Comparison of ENCODE assay signal across 17 cellular contexts in genomic region chr10:62306663-62307062, GRCh38. TPM values are rescaled to one million over a fixed set of nuclear protein-coding genes. Genes with fewer than 3 reads are reported as not detected.
A peak's percentile ranks its signal among the peaks of the same experiment; 100 is the strongest.
DNase-seq lines count a peak whose midpoint lies in the region; ATAC-seq and TF ChIP-seq lines count a peak whose summit lies in the region.
"Had no signal": no experiment of that assay in that cellular context is flagged by ENCODE, and none has a peak within 500 bp of the region (broad histone marks: within the 10 kb centered on the region; RNA-seq: fewer than 3 reads in every experiment).

No MANE protein-coding gene starts in this region.

- TF ChIP-seq CTCF in uterus (IDR thresholded peaks at IDR 0.05): no peak

- peaks cover 31% of the 10 kb centered on the region for H3K4me1 Mint-ChIP-seq in activated CD4-positive, alpha-beta T cell treated with anti-CD3 and anti-CD28 coated beads for 36 hours
- peaks cover 5% of the 10 kb centered on the region for H3K4me1 Mint-ChIP-seq in activated CD4-positive, alpha-beta T cell treated with anti-CD3 and anti-CD28 coated beads, Interleukin-2, amount 10 ng/mL, durations not matched to agents 7 days and 5 days

- POLR2A ChIA-PET in activated CD4-positive, alpha-beta T cell treated with anti-CD3 and anti-CD28 coated beads for 36 hours (lab: Charles Lee): no interaction called here
- POLR2A ChIA-PET in activated CD4-positive, alpha-beta T cell treated with anti-CD3 and anti-CD28 coated beads, Interleukin-2, amount 10 ng/mL, durations not matched to agents 7 days and 5 days (lab: Charles Lee): no interaction called here

- no peak overlapping the region for H3K4me3 Mint-ChIP-seq in activated CD4-positive, alpha-beta T cell treated with anti-CD3 and anti-CD28 coated beads for 36 hours
- H3K4me3 Mint-ChIP-seq in activated CD4-positive, alpha-beta T cell treated with anti-CD3 and anti-CD28 coated beads, Interleukin-2, amount 10 ng/mL, durations not matched to agents 7 days and 5 days: no peak overlapping the region
- H3K4me3 Mint-ChIP-seq: nephron progenitor cell had no signal

- no peaks in the 10 kb centered on the region for H3K9me3 ChIP-seq in SJCRH30 (replicated peaks)
- H3K9me3 ChIP-seq in uterus: no peaks in the 10 kb centered on the region
- H3K9me3 ChIP-seq: Caco-2, gastroesophageal sphincter, right lobe of liver, testis had no signal

- no peak for TF ChIP-seq POLR2A in uterus (IDR thresholded peaks at IDR 0.05)

- H3K27ac ChIP-seq in SJCRH30 (no peak overlapping the region), uterus (no peak overlapping the region)
- H3K27ac ChIP-seq: 22Rv1, gastroesophageal sphincter, right lobe of liver, testis had no signal

- peak; percentile 25 for DNase-seq in activated CD4-positive, alpha-beta T cell treated with anti-CD3 and anti-CD28 coated beads for 36 hours
- DNase-seq in activated CD4-positive, alpha-beta T cell treated with anti-CD3 and anti-CD28 coated beads, Interleukin-2, amount 10 ng/mL, durations not matched to agents 7 days and 5 days: no peak
- DNase-seq in activated effector memory CD4-positive, alpha-beta T cell treated with Interleukin-2 at 50 U/mL for 16 hours: peak; percentile 5
- DNase-seq in inferior parietal cortex (ENCODE audit: extremely low spot score): peak; percentile 25
- peak; percentile 26 for DNase-seq in stimulated activated CD8-positive, alpha-beta memory T cell treated with anti-CD3 and anti-CD28 coated beads, Interleukin-4, amount 100 ng/mL, for 48 hours
- DNase-seq in SJCRH30: no peak
- no peak for DNase-seq in uterus
- DNase-seq: Caco-2; effector memory CD4-positive, alpha-beta T cell; left cardiac atrium; NCI-H1048; nephron progenitor cell; right lobe of liver; testis had no signal

- H3K4me3 ChIP-seq in SJCRH30: no peak overlapping the region
- no peak overlapping the region for H3K4me3 ChIP-seq in uterus
- H3K4me3 ChIP-seq: gastroesophageal sphincter, right lobe of liver, testis had no signal

- CTCF ChIA-PET in activated CD4-positive, alpha-beta T cell treated with anti-CD3 and anti-CD28 coated beads for 36 hours (lab: Charles Lee): interaction anchor here (1.0 kb wide), 1 partner anchor 33 kb away, joined by 3 read pairs; no protein-coding TSS in a partner anchor
- CTCF ChIA-PET in activated CD4-positive, alpha-beta T cell treated with anti-CD3 and anti-CD28 coated beads, Interleukin-2, amount 10 ng/mL, durations not matched to agents 7 days and 5 days (lab: Charles Lee): interaction anchor here (1.0 kb wide), 1 partner anchor 16 kb away, joined by 5 read pairs; no protein-coding TSS in a partner anchor

- H3K4me1 ChIP-seq in SJCRH30: peaks cover 6% of the 10 kb centered on the region; the same call in 1 of the 2 replicates
- H3K4me1 ChIP-seq in uterus: no peaks in the 10 kb centered on the region
- H3K4me1 ChIP-seq: Caco-2, gastroesophageal sphincter, right lobe of liver, testis had no signal

- H3K36me3 ChIP-seq in SJCRH30 (no peaks in the 10 kb centered on the region), uterus (no peaks in the 10 kb centered on the region)
- H3K36me3 ChIP-seq: gastroesophageal sphincter, right lobe of liver had no signal

- intact Hi-C loops in activated CD4-positive, alpha-beta T cell treated with anti-CD3 and anti-CD28 coated beads for 36 hours (cut with DNase I, micrococcal nuclease): no loop called here
- intact Hi-C loops in uterus (cut with DNase I; ENCODE audit: low total_unique reads): no loop called here

- no peak overlapping the region for H3K27ac Mint-ChIP-seq in activated CD4-positive, alpha-beta T cell treated with anti-CD3 and anti-CD28 coated beads for 36 hours
- H3K27ac Mint-ChIP-seq in activated CD4-positive, alpha-beta T cell treated with anti-CD3 and anti-CD28 coated beads, Interleukin-2, amount 10 ng/mL, durations not matched to agents 7 days and 5 days: no peak overlapping the region
- H3K27ac Mint-ChIP-seq: nephron progenitor cell had no signal

- H3K9me3 Mint-ChIP-seq in activated CD4-positive, alpha-beta T cell treated with anti-CD3 and anti-CD28 coated beads for 36 hours (ENCODE audit: low read depth): no peaks in the 10 kb centered on the region
- no peaks in the 10 kb centered on the region for H3K9me3 Mint-ChIP-seq in activated CD4-positive, alpha-beta T cell treated with anti-CD3 and anti-CD28 coated beads, Interleukin-2, amount 10 ng/mL, durations not matched to agents 7 days and 5 days
- H3K9me3 Mint-ChIP-seq: nephron progenitor cell had no signal

- no peaks in the 10 kb centered on the region for H3K27me3 ChIP-seq in SJCRH30
- H3K27me3 ChIP-seq in uterus: no peaks in the 10 kb centered on the region
- H3K27me3 ChIP-seq: gastroesophageal sphincter, right lobe of liver, testis had no signal

- H3K36me3 Mint-ChIP-seq in activated CD4-positive, alpha-beta T cell treated with anti-CD3 and anti-CD28 coated beads for 36 hours (ENCODE audit: low read depth): no peaks in the 10 kb centered on the region
- no peaks in the 10 kb centered on the region for H3K36me3 Mint-ChIP-seq in activated CD4-positive, alpha-beta T cell treated with anti-CD3 and anti-CD28 coated beads, Interleukin-2, amount 10 ng/mL, durations not matched to agents 7 days and 5 days (ENCODE audit: low read depth)

- H3K27me3 Mint-ChIP-seq in activated CD4-positive, alpha-beta T cell treated with anti-CD3 and anti-CD28 coated beads for 36 hours: no peaks in the 10 kb centered on the region
- peaks cover 4% of the 10 kb centered on the region for H3K27me3 Mint-ChIP-seq in activated CD4-positive, alpha-beta T cell treated with anti-CD3 and anti-CD28 coated beads, Interleukin-2, amount 10 ng/mL, durations not matched to agents 7 days and 5 days

- ATAC-seq in activated CD4-positive, alpha-beta T cell treated with anti-CD3 and anti-CD28 coated beads for 36 hours: no peak
- ATAC-seq in GM21737 (IDR thresholded peaks at IDR 0.05; ENCODE audit: unreplicated experiment): no peak
- ATAC-seq: gastroesophageal sphincter, left cardiac atrium had no signal

RNA-seq across cellular contexts. Expression of gene RTKN2, which starts 38.0 kb away (rescaled TPM):
- total RNA-seq in activated CD4-positive, alpha-beta T cell treated with anti-CD3 and anti-CD28 coated beads for 36 hours: 1 to 10 TPM; 4.8 TPM
- 1 to 10 TPM; 8.5 to 8.8 TPM for total RNA-seq in activated CD4-positive, alpha-beta T cell treated with anti-CD3 and anti-CD28 coated beads, Interleukin-2, amount 10 ng/mL, durations not matched to agents 7 days and 5 days
- 11.7 and 13.3 TPM in 2 replicates for total RNA-seq in SJCRH30 (2014; rRNA removed; shearing (Covaris generic))
- 10 to 100 TPM in 1 of 4 donors, not detected in 3; 12.0 TPM for total RNA-seq in uterus
- total RNA-seq: gastroesophageal sphincter had no signal

Comparison
In these comparisons a context has a peak if more than half of its experiments do, and no peak if none do; other contexts are left out.
1. DNase-seq: peak in activated CD4-positive, alpha-beta T cell treated with anti-CD3 and anti-CD28 coated beads for 36 hours (single experiment), activated effector memory CD4-positive, alpha-beta T cell treated with Interleukin-2 at 50 U/mL for 16 hours (single experiment), inferior parietal cortex (single experiment) and stimulated activated CD8-positive, alpha-beta memory T cell treated with anti-CD3 and anti-CD28 coated beads, Interleukin-4, amount 100 ng/mL, for 48 hours (single experiment); none in activated CD4-positive, alpha-beta T cell treated with anti-CD3 and anti-CD28 coated beads, Interleukin-2, amount 10 ng/mL, durations not matched to agents 7 days and 5 days (single experiment), SJCRH30 (0 of 2) and uterus (0 of 2).